20 cellular contexts compared by ENCODE assay signal in genomic region chr4:168791376-168791775, GRCh38.
DNase-seq lines count a peak whose midpoint lies in the region; ATAC-seq, FAIRE-seq and TF ChIP-seq lines count a peak whose summit lies in the region.
"Had no signal": no experiment of that assay in that cellular context is flagged by ENCODE, and none has a peak within 500 bp of the region (broad histone marks: within the 10 kb centered on the region; RNA-seq: fewer than 3 reads in every experiment).

No MANE protein-coding gene starts in this region.

- TF ChIP-seq EP300 in A549 (IDR thresholded peaks at IDR 0.05) (no peak), stomach (IDR thresholded peaks at IDR 0.05) (no peak)

- WGBS in A549 (ENCODE audit: missing lambda C conversion rate), result 95% methylated on average over 5 of the region's 5 CpGs
- 86 to 94% (median 92%) methylated on average over 5 of the region's 5 CpGs for WGBS in stomach, 5 donors

- H3K4me1 ChIP-seq in A549, result peaks cover 65% of the 10 kb centered on the region
- H3K4me1 ChIP-seq in neural progenitor cell, result peaks cover 33% of the 10 kb centered on the region
- peaks cover 0 to 23% (median 10%) of the 10 kb centered on the region in 4 donors for H3K4me1 ChIP-seq in stomach
- H3K4me1 ChIP-seq: BE2C had no signal

- H3F3A ChIP-seq in neural progenitor cell (ENCODE audit: low read depth), result peaks cover 12% of the 10 kb centered on the region

- H3K4me3 ChIP-seq in A549 (no peak overlapping the region), coronary artery (no peak overlapping the region), neural progenitor cell (no peak overlapping the region), stomach (no peak overlapping the region)
- H3K4me3 ChIP-seq: PC-9 had no signal

- TF ChIP-seq CTCF in A549 (IDR thresholded peaks at IDR 0.05), result no peak
- TF ChIP-seq CTCF in coronary artery (IDR thresholded peaks at IDR 0.05), result no peak
- TF ChIP-seq CTCF in neural progenitor cell (IDR thresholded peaks at IDR 0.05), result no peak
- no peak for TF ChIP-seq CTCF in stomach (IDR thresholded peaks at IDR 0.05)

- H4K20me1 ChIP-seq in neural progenitor cell (ENCODE audit: low read depth), result no peaks in the 10 kb centered on the region

- H3K27me3 Mint-ChIP-seq in neural progenitor cell (ENCODE audit: insufficient read depth, low read depth), result peaks cover 8% of the 10 kb centered on the region
- peaks cover 2% of the 10 kb centered on the region for H3K27me3 Mint-ChIP-seq in T-helper 2 cell treated with Interferon-gamma antibody and Interleukin-4, amounts not matched to agents 5 μg/mL and 100 μg/mL, for 36 hours (ENCODE audit: low read depth)

- H3K4me2 ChIP-seq in A549 (no peak overlapping the region), neural progenitor cell (no peak overlapping the region)
- H3K4me2 ChIP-seq: PC-9 had no signal

- H3K36me3 Mint-ChIP-seq in neural progenitor cell, result peaks cover 13% of the 10 kb centered on the region
- H3K36me3 Mint-ChIP-seq in T-helper 2 cell treated with Interferon-gamma antibody and Interleukin-4, amounts not matched to agents 5 μg/mL and 100 μg/mL, for 36 hours (ENCODE audit: low read depth), result no peaks in the 10 kb centered on the region

- H3K27me3 ChIP-seq in neural progenitor cell (no peaks in the 10 kb centered on the region), stomach (no peaks in the 10 kb centered on the region)
- H3K27me3 ChIP-seq: BE2C had no signal

- H3K4me1 Mint-ChIP-seq in neural progenitor cell, result peaks cover 17% of the 10 kb centered on the region
- peaks cover 1% of the 10 kb centered on the region for H3K4me1 Mint-ChIP-seq in T-helper 2 cell treated with Interferon-gamma antibody and Interleukin-4, amounts not matched to agents 5 μg/mL and 100 μg/mL, for 36 hours (ENCODE audit: low read depth)

- TF ChIP-seq POLR2A in A549 (IDR thresholded peaks at IDR 0.05; ENCODE audit: low read length), result no peak
- no peak for TF ChIP-seq POLR2A in stomach (IDR thresholded peaks at IDR 0.05)

- H2AFZ ChIP-seq in neural progenitor cell (replicated peaks), result no peak overlapping the region
- H2AFZ ChIP-seq: PC-9 had no signal

- CTCF ChIA-PET in A549 (lab: Yijun Ruan, JAX), result no interaction called here

- H3K36me3 ChIP-seq in neural progenitor cell (no peaks in the 10 kb centered on the region), stomach (no peaks in the 10 kb centered on the region)
- H3K36me3 ChIP-seq: BE2C had no signal

- TF ChIP-seq RAD21 in A549 (conservative IDR thresholded peaks at IDR 0.05 in 1 of 2, IDR thresholded peaks at IDR 0.05 in 1 of 2), result no peak

- POLR2A ChIA-PET in A549 (lab: Yijun Ruan, JAX), result no interaction called here

- H3K9me3 ChIP-seq in A549 (no peaks in the 10 kb centered on the region), neural progenitor cell (ENCODE audit: low read depth) (no peaks in the 10 kb centered on the region), stomach (no peaks in the 10 kb centered on the region)
- H3K9me3 ChIP-seq: BE2C had no signal

- H3K9me3 Mint-ChIP-seq in neural progenitor cell, result no peaks in the 10 kb centered on the region
- no peaks in the 10 kb centered on the region for H3K9me3 Mint-ChIP-seq in T-helper 2 cell treated with Interferon-gamma antibody and Interleukin-4, amounts not matched to agents 5 μg/mL and 100 μg/mL, for 36 hours

- no peaks in the 10 kb centered on the region for H3K79me2 ChIP-seq in neural progenitor cell (ENCODE audit: low read depth)

- peak overlapping the region; percentile 52 for H3K27ac Mint-ChIP-seq in neural progenitor cell
- H3K27ac Mint-ChIP-seq in T-helper 2 cell treated with Interferon-gamma antibody and Interleukin-4, amounts not matched to agents 5 μg/mL and 100 μg/mL, for 36 hours, result no peak overlapping the region

- FAIRE-seq in A549 (lab: Jason Lieb, UNC), result no peak
- FAIRE-seq: GM19239, H54 had no signal

- ATAC-seq in A549, result no peak
- ATAC-seq in GM21723 (IDR thresholded peaks at IDR 0.05; ENCODE audit: unreplicated experiment), result no peak

- H3K27ac ChIP-seq in A549 (peak overlapping the region; percentile 12 to 76; a peak in 4 of 6 replicates), coronary artery (no peak overlapping the region), neural progenitor cell (peak overlapping the region; percentile 21), stomach (no peak overlapping the region)
- H3K27ac ChIP-seq: PC-9 had no signal

- H3K4me3 Mint-ChIP-seq in neural progenitor cell, result no peak overlapping the region
- H3K4me3 Mint-ChIP-seq in T-helper 2 cell treated with Interferon-gamma antibody and Interleukin-4, amounts not matched to agents 5 μg/mL and 100 μg/mL, for 36 hours, result no peak overlapping the region

- H3K9ac ChIP-seq in neural progenitor cell, result no peak overlapping the region

- DNase-seq in A549 (ENCODE audit: low read depth in 1 of 2, low spot score in 1 of 2) (no peak), NCI-H82 treated with DMSO at 0.1 percent for 48 hours (lab: John Stamatoyannopoulos, UW; ENCODE audit: unreplicated experiment) (peak; percentile 54), coronary artery (ENCODE audit: low spot score) (peak; percentile 17), neural progenitor cell (ENCODE audit: low spot score) (no peak), stomach (no peak)
- DNase-seq in T-helper 2 cell treated with Interferon-gamma antibody and Interleukin-4, amounts not matched to agents 5 μg/mL and 100 μg/mL, for 36 hours (ENCODE audit: low spot score), result no peak
- DNase-seq: BE2C, EL, GF-D8, Karpas-422, NCI-H1417, NCI-H1694 treated with DMSO at 0.1 percent for 48 hours, NCI-H2107, NCI-H69, PC-9, RPMI8226, SHP77 treated with DMSO at 0.1 percent for 48 hours had no signal

- intact Hi-C loops in stomach (cut with DNase I; ENCODE audit: low total_unique reads), result no loop called here

TF ChIP-seq in A549, 52 proteins besides CTCF, POLR2A, EP300 and RAD21:
- TF ChIP-seq KDM5A (IDR thresholded peaks at IDR 0.05), result no peak
- no peak for TF ChIP-seq SREBF2 (IDR thresholded peaks at IDR 0.05)
- TF ChIP-seq NFE2L2 (conservative IDR thresholded peaks at IDR 0.05; ENCODE audit: low read length), result no peak
- no peak for TF ChIP-seq EHMT2 (IDR thresholded peaks at IDR 0.05; ENCODE audit: low read depth)
- TF ChIP-seq NR3C1 (IDR thresholded peaks at IDR 0.05), result no peak
- no peak for TF ChIP-seq CEBPB (IDR thresholded peaks at IDR 0.05)
- no peak for TF ChIP-seq ATOH8 (CRISPR knock-in tag; IDR thresholded peaks at IDR 0.05; ENCODE audit: low read depth)
- no peak for TF ChIP-seq ELK1 (IDR thresholded peaks at IDR 0.05; ENCODE audit: low read depth, low read length)
- TF ChIP-seq CHD4 (IDR thresholded peaks at IDR 0.05; ENCODE audit: borderline replicate concordance), result no peak
- TF ChIP-seq HDAC2 (IDR thresholded peaks at IDR 0.05), result no peak
- no peak for TF ChIP-seq HEYL (CRISPR knock-in tag; IDR thresholded peaks at IDR 0.05)
- TF ChIP-seq HOXA7 (CRISPR knock-in tag; IDR thresholded peaks at IDR 0.05), result no peak

Comparison
In these comparisons a context has a peak if more than half of its experiments do, and no peak if none do; other contexts are left out.
1. DNase-seq: peak in NCI-H82 treated with DMSO at 0.1 percent for 48 hours (single experiment) and coronary artery (single experiment); none in A549 (0 of 2), neural progenitor cell (single experiment), stomach (single experiment) and T-helper 2 cell treated with Interferon-gamma antibody and Interleukin-4, amounts not matched to agents 5 μg/mL and 100 μg/mL, for 36 hours (single experiment).
2. H3K27ac ChIP-seq: peak in A549 (2 of 2) and neural progenitor cell (single experiment); none in coronary artery (0 of 2) and stomach (0 of 5).